12 cellular contexts compared by ENCODE assay signal in genomic region chr4:74661427-74662171, GRCh38.
DNase-seq lines count a peak whose midpoint lies in the region; ATAC-seq and TF ChIP-seq lines count a peak whose summit lies in the region.
"Had no signal": no experiment of that assay in that cellular context is flagged by ENCODE, and none has a peak within 500 bp of the region (broad histone marks: within the 10 kb centered on the region; RNA-seq: fewer than 3 reads in every experiment).

No MANE protein-coding gene starts in this region.

- H3K36me3 Mint-ChIP-seq in MCF 10A (ENCODE audit: insufficient read depth, unreplicated experiment) (no peaks in the 10 kb centered on the region), type B pancreatic cell (peaks cover 4% of the 10 kb centered on the region)
- H3K36me3 Mint-ChIP-seq: activated naive CD4-positive, alpha-beta T cell treated with anti-CD3 and anti-CD28 coated beads, Interleukin-2, amount 10 ng/mL, durations not matched to agents 7 days and 5 days had no signal

- TF ChIP-seq CTCF in MCF 10A (IDR thresholded peaks at IDR 0.05; ENCODE audit: unreplicated experiment) (no peak), breast epithelium (IDR thresholded peaks at IDR 0.05) (no peak), fibroblast of lung (conservative IDR thresholded peaks at IDR 0.05 in 1 of 2, IDR thresholded peaks at IDR 0.05 in 1 of 2; ENCODE audit: low read depth in 1 of 2, low read length in 2 of 2) (no peak), type B pancreatic cell (conservative IDR thresholded peaks at IDR 0.05) (no peak)

- no peaks in the 10 kb centered on the region for H3K79me2 ChIP-seq in fibroblast of lung (ENCODE audit: control insufficient read depth, insufficient read depth, low read length)

- CTCF ChIA-PET in MCF 10A (lab: Yijun Ruan, JAX) = interaction anchor here (0.7 to 1.2 kb wide), 4 partner anchors 11 to 341 kb away, joined by 3 read pairs; no protein-coding TSS in a partner anchor

- peaks cover 47% of the 10 kb centered on the region for H3K4me1 Mint-ChIP-seq in MCF 10A (ENCODE audit: insufficient read depth, unreplicated experiment)
- peaks cover 3% of the 10 kb centered on the region for H3K4me1 Mint-ChIP-seq in type B pancreatic cell (ENCODE audit: unreplicated experiment)
- H3K4me1 Mint-ChIP-seq: activated B cell treated with CpG ODN at 0.5 μM for 24 hours; activated naive CD4-positive, alpha-beta T cell treated with anti-CD3 and anti-CD28 coated beads, Interleukin-2, amount 10 ng/mL, durations not matched to agents 7 days and 5 days had no signal

- H4K20me1 ChIP-seq in fibroblast of lung (ENCODE audit: control insufficient read depth, extremely low read depth, insufficient read depth, low read length) = no peaks in the 10 kb centered on the region

- H3K4me3 Mint-ChIP-seq in MCF 10A (ENCODE audit: unreplicated experiment) (no peak overlapping the region), type B pancreatic cell (no peak overlapping the region)
- H3K4me3 Mint-ChIP-seq: activated B cell treated with CpG ODN at 0.5 μM for 24 hours; activated naive CD4-positive, alpha-beta T cell treated with anti-CD3 and anti-CD28 coated beads, Interleukin-2, amount 10 ng/mL, durations not matched to agents 7 days and 5 days had no signal

- no peaks in the 10 kb centered on the region for H3K4me1 ChIP-seq in breast epithelium
- H3K4me1 ChIP-seq in fibroblast of lung (ENCODE audit: control insufficient read depth, extremely low read depth, insufficient read depth, low read length) = peaks cover 3% of the 10 kb centered on the region

- TF ChIP-seq POLR2A in breast epithelium (IDR thresholded peaks at IDR 0.05) = no peak

- H3K9me3 ChIP-seq in breast epithelium = no peaks in the 10 kb centered on the region
- no peaks in the 10 kb centered on the region for H3K9me3 ChIP-seq in fibroblast of lung (ENCODE audit: control insufficient read depth, insufficient read depth, low read depth, low read length)

- no peak overlapping the region for H2AFZ ChIP-seq in fibroblast of lung (ENCODE audit: low read length)

- no peak for ATAC-seq in GM19452 (IDR thresholded peaks at IDR 0.05; ENCODE audit: unreplicated experiment)
- ATAC-seq in HG03342 (IDR thresholded peaks at IDR 0.05; ENCODE audit: unreplicated experiment) = no peak

- H3K9me3 Mint-ChIP-seq in MCF 10A (ENCODE audit: unreplicated experiment) = no peaks in the 10 kb centered on the region
- H3K9me3 Mint-ChIP-seq in type B pancreatic cell = peaks cover 5% of the 10 kb centered on the region
- H3K9me3 Mint-ChIP-seq: activated B cell treated with CpG ODN at 0.5 μM for 24 hours; activated naive CD4-positive, alpha-beta T cell treated with anti-CD3 and anti-CD28 coated beads, Interleukin-2, amount 10 ng/mL, durations not matched to agents 7 days and 5 days had no signal

- no peak overlapping the region for H3K4me2 ChIP-seq in fibroblast of lung (ENCODE audit: extremely low read depth, insufficient read depth, low read length)

- no TSS peak for BruUV-seq in MCF 10A (replicated peaks; lab: Mats Ljungman, UMichigan)

- POLR2A ChIA-PET in MCF 10A (lab: Yijun Ruan, JAX) = interaction anchor here (0.5 to 1.4 kb wide), 9 partner anchors 10 to 285 kb away, joined by 3 to 11 read pairs (median 4); no protein-coding TSS in a partner anchor

- H3K9ac ChIP-seq in fibroblast of lung (ENCODE audit: insufficient read depth, low read length) = no peak overlapping the region

- H3K27ac Mint-ChIP-seq in MCF 10A (ENCODE audit: low read depth, unreplicated experiment) = peak overlapping the region; percentile 98
- peak overlapping the region; percentile 75 for H3K27ac Mint-ChIP-seq in type B pancreatic cell
- H3K27ac Mint-ChIP-seq: activated B cell treated with CpG ODN at 0.5 μM for 24 hours; activated naive CD4-positive, alpha-beta T cell treated with anti-CD3 and anti-CD28 coated beads, Interleukin-2, amount 10 ng/mL, durations not matched to agents 7 days and 5 days had no signal

- H3K27me3 Mint-ChIP-seq in MCF 10A (ENCODE audit: insufficient read depth, unreplicated experiment) (no peaks in the 10 kb centered on the region), type B pancreatic cell (no peaks in the 10 kb centered on the region)
- H3K27me3 Mint-ChIP-seq: activated naive CD4-positive, alpha-beta T cell treated with anti-CD3 and anti-CD28 coated beads, Interleukin-2, amount 10 ng/mL, durations not matched to agents 7 days and 5 days had no signal

- H3K27me3 ChIP-seq in breast epithelium = no peaks in the 10 kb centered on the region
- H3K27me3 ChIP-seq in fibroblast of lung (ENCODE audit: control insufficient read depth, insufficient read depth, low read length) = no peaks in the 10 kb centered on the region

- H3K4me3 ChIP-seq in breast epithelium = no peak overlapping the region
- no peak overlapping the region for H3K4me3 ChIP-seq in fibroblast of lung (replicated peaks in 1 of 4; ENCODE audit: control extremely low read depth in 1 of 4, insufficient read depth in 1 of 4, low read depth in 3 of 4, low read length in 4 of 4)

- H3K27ac ChIP-seq in breast epithelium (peak overlapping the region in 1 of 2 donors; percentile 2), fibroblast of lung (ENCODE audit: insufficient read depth, low read length) (no peak overlapping the region)

- intact Hi-C loops in MCF 10A (cut with micrococcal nuclease) (loop anchor here (2.0 kb wide), 1 partner anchor 37 kb away; no protein-coding TSS in a partner anchor), breast epithelium (cut with DNase I; ENCODE audit: low total_unique reads) (no loop called here)

- DNase-seq in MCF 10A (ENCODE audit: unreplicated experiment) (peak; percentile 40), breast epithelium (ENCODE audit: low spot score in 2 of 2) (no peak), T1000 (lab: John Stamatoyannopoulos, UW) (peak; percentile 5), fibroblast of lung (ENCODE audit: low read depth in 2 of 2) (peak; percentile 27 to 65), type B pancreatic cell (ENCODE audit: extremely low spot score, unreplicated experiment) (no peak)
- no peak for DNase-seq in NK-92 treated with Interleukin-12 subunit alpha and Interleukin-12 subunit beta, amount 100 ng/mL, for 24 hours (lab: John Stamatoyannopoulos, UW)
- DNase-seq: activated B cell treated with CpG ODN at 0.5 μM for 24 hours; activated naive CD4-positive, alpha-beta T cell treated with anti-CD3 and anti-CD28 coated beads, Interleukin-2, amount 10 ng/mL, durations not matched to agents 7 days and 5 days; midbrain; NCI-H1092 treated with DMSO at 0.1 percent for 48 hours had no signal

- no peaks in the 10 kb centered on the region for H3K36me3 ChIP-seq in breast epithelium
- H3K36me3 ChIP-seq in fibroblast of lung (ENCODE audit: control insufficient read depth, insufficient read depth, low read length) = no peaks in the 10 kb centered on the region

Comparison
In these comparisons a context has a peak if more than half of its experiments do, and no peak if none do; other contexts are left out.
1. DNase-seq: peak in MCF 10A (single experiment), T1000 (single experiment) and fibroblast of lung (2 of 2); none in breast epithelium (0 of 2), type B pancreatic cell (single experiment) and NK-92 treated with Interleukin-12 subunit alpha and Interleukin-12 subunit beta, amount 100 ng/mL, for 24 hours (single experiment).